8 cellular contexts compared by ENCODE assay signal in genomic region chr12:56127485-56127887, GRCh38. TPM values are rescaled to one million over a fixed set of nuclear protein-coding genes. Genes with fewer than 3 reads are reported as not detected.
DNase-seq lines count a peak whose midpoint lies in the region; TF ChIP-seq lines count a peak whose summit lies in the region.

No MANE protein-coding gene starts in this region.

- H4K20me1 ChIP-seq in PC-9 (ENCODE audit: insufficient read depth): no peaks in the 10 kb centered on the region

- peaks cover 6% of the 10 kb centered on the region; the same call in 1 of the 2 replicates for H3K79me2 ChIP-seq in PC-9 (ENCODE audit: low read depth)

- peak overlapping the region; percentile 47 for H3K4me3 ChIP-seq in CD8-positive, alpha-beta memory T cell (ENCODE audit: low read length)
- peak overlapping the region; percentile 51; the same call in 1 of the 2 replicates for H3K4me3 ChIP-seq in PC-9
- peak overlapping the region; percentile 24 for H3K4me3 ChIP-seq in ovary

- 0 to 1% (median 1%) methylated on average over 8 of the region's 8 CpGs for WGBS in ovary, 3 donors

- peaks cover 60 to 69% (median 66%) of the 10 kb centered on the region in 3 donors for H3K4me1 Mint-ChIP-seq in CD8-positive, alpha-beta memory T cell
- peaks cover 65% of the 10 kb centered on the region for H3K4me1 Mint-ChIP-seq in endothelial cell (ENCODE audit: unreplicated experiment)

- CTCF ChIA-PET in CD8-positive, alpha-beta memory T cell (lab: Charles Lee): interaction anchor here (0.8 to 8.6 kb wide), 16 partner anchors 8 to 501 kb away, joined by 3 to 121 read pairs (median 5); partner anchors contain the start of genes CD63, COQ10A, MYL6 and MYL6B
- CTCF ChIA-PET in PC-9 (lab: Charles Lee): interaction anchor here (0.5 to 1.3 kb wide), 6 partner anchors 8 to 509 kb away, joined by 3 to 17 read pairs (median 4); partner anchors contain the start of genes RNF41 and SMARCC2

- H3K27ac Mint-ChIP-seq in CD8-positive, alpha-beta memory T cell: peak overlapping the region; percentile 90 to 99 (median 95)
- H3K27ac Mint-ChIP-seq in endothelial cell (ENCODE audit: unreplicated experiment): peak overlapping the region; percentile 95

- no peaks in the 10 kb centered on the region for H3K9me3 Mint-ChIP-seq in CD8-positive, alpha-beta memory T cell
- no peaks in the 10 kb centered on the region for H3K9me3 Mint-ChIP-seq in endothelial cell (ENCODE audit: unreplicated experiment)

- TF ChIP-seq EP300 in ovary (IDR thresholded peaks at IDR 0.05): no peak

- peak; percentile 58 for TF ChIP-seq POLR2A in ovary (IDR thresholded peaks at IDR 0.05)

- H3K9me2 ChIP-seq in PC-9 (ENCODE audit: insufficient read depth): no peaks in the 10 kb centered on the region

- no peaks in the 10 kb centered on the region for H3K27me3 ChIP-seq in CD8-positive, alpha-beta memory T cell (ENCODE audit: insufficient read depth, low read length, poor library complexity, severe bottlenecking)
- H3K27me3 ChIP-seq in PC-9 (ENCODE audit: insufficient read depth, low read depth) (no peaks in the 10 kb centered on the region), ovary (no peaks in the 10 kb centered on the region)

- H3K27ac ChIP-seq in CD8-positive, alpha-beta memory T cell (ENCODE audit: low read depth, low read length): peak overlapping the region; percentile 73
- H3K27ac ChIP-seq in PC-9: peak overlapping the region; percentile 46; the same call in 1 of the 2 replicates
- H3K27ac ChIP-seq in ovary: peak overlapping the region; percentile 68 to 70

- peak overlapping the region; percentile 86 to 99 (median 98) for H3K4me3 Mint-ChIP-seq in CD8-positive, alpha-beta memory T cell
- H3K4me3 Mint-ChIP-seq in endothelial cell (ENCODE audit: unreplicated experiment): peak overlapping the region; percentile 98

- POLR2A ChIA-PET in CD8-positive, alpha-beta memory T cell (lab: Charles Lee): interaction anchor here (0.5 to 4.5 kb wide), 16 partner anchors 10 to 309 kb away, joined by 3 to 58 read pairs (median 6); partner anchors contain the start of genes IL23A, MYL6, MYL6B and ORMDL2
- POLR2A ChIA-PET in PC-9 (lab: Charles Lee; ENCODE audit: unreplicated experiment): interaction anchor here (0.6 to 1.3 kb wide), 9 partner anchors 16 to 534 kb away, joined by 3 to 13 read pairs (median 4); partner anchors contain the start of genes MYL6, RAB5B, RNF41 and SMARCC2

- H2AFZ ChIP-seq in PC-9: peak overlapping the region; percentile 50; the same call in 1 of the 2 replicates

- intact Hi-C loops in PC-9 (cut with micrococcal nuclease; ENCODE audit: unreplicated experiment): no loop called here
- intact Hi-C loops in ovary (cut with DNase I): loop anchor here in 3 of 4 donors (2.0 to 10.0 kb wide), 3 partner anchors 31 to 337 kb away; partner anchors contain the start of genes NABP2 (in 2 of the 3), RNF41 (in 2 of the 3), SPRYD4 (in 2 of the 3) and MYL6 (in 1 of the 3)

- H3K27me3 Mint-ChIP-seq in CD8-positive, alpha-beta memory T cell: peaks cover 0 to 2% of the 10 kb centered on the region in 2 donors
- H3K27me3 Mint-ChIP-seq in endothelial cell (ENCODE audit: unreplicated experiment): peaks cover 25% of the 10 kb centered on the region

- peaks cover 50% of the 10 kb centered on the region for H3K4me1 ChIP-seq in CD8-positive, alpha-beta memory T cell (ENCODE audit: insufficient read depth, low read length)
- H3K4me1 ChIP-seq in PC-9 (replicated peaks; ENCODE audit: insufficient read depth) (peaks cover 31% of the 10 kb centered on the region), ovary (ENCODE audit: insufficient read depth) (peaks cover 9% of the 10 kb centered on the region)

- peaks cover 24% of the 10 kb centered on the region for H3K36me3 ChIP-seq in CD8-positive, alpha-beta memory T cell (ENCODE audit: insufficient read depth, low read length)
- H3K36me3 ChIP-seq in PC-9 (ENCODE audit: low read depth) (peaks cover 7% of the 10 kb centered on the region; the same call in 1 of the 2 replicates), ovary (no peaks in the 10 kb centered on the region)

- TF ChIP-seq CTCF in PC-9 (conservative IDR thresholded peaks at IDR 0.05): no peak
- TF ChIP-seq CTCF in endothelial cell (IDR thresholded peaks at IDR 0.05; ENCODE audit: unreplicated experiment): no peak
- TF ChIP-seq CTCF in ovary (IDR thresholded peaks at IDR 0.05): peak in 2 of 3 donors; percentile 12 to 20

- TSS peak; percentile 97 for BruUV-seq in PC-9 (replicated peaks; lab: Mats Ljungman, UMichigan)

- H3K36me3 Mint-ChIP-seq in CD8-positive, alpha-beta memory T cell: peaks cover 20 to 43% (median 27%) of the 10 kb centered on the region in 3 donors
- peaks cover 37% of the 10 kb centered on the region for H3K36me3 Mint-ChIP-seq in endothelial cell (ENCODE audit: low read depth, unreplicated experiment)

- H3K4me2 ChIP-seq in PC-9: peak overlapping the region; percentile 85

- no peak for DNase-seq in CD8-positive, alpha-beta memory T cell
- no peak for DNase-seq in PC-9
- DNase-seq in endothelial cell (ENCODE audit: low spot score): no peak
- no peak for DNase-seq in ovary
- DNase-seq in NCI-H748 (lab: John Stamatoyannopoulos, UW; ENCODE audit: unreplicated experiment): no peak
- DNase-seq in kidney tubule cell (ENCODE audit: low spot score): no peak
- no peak for DNase-seq in NCI-H1092 treated with DMSO at 0.1 percent for 48 hours (lab: John Stamatoyannopoulos, UW)
- DNase-seq in AML-193 (lab: John Stamatoyannopoulos, UW): no peak

- no peaks in the 10 kb centered on the region for H3K9me3 ChIP-seq in CD8-positive, alpha-beta memory T cell (ENCODE audit: low read length)
- H3K9me3 ChIP-seq in PC-9 (ENCODE audit: insufficient read depth, low read depth) (no peaks in the 10 kb centered on the region), ovary (no peaks in the 10 kb centered on the region)

- peaks cover 22% of the 10 kb centered on the region for H3F3A ChIP-seq in PC-9 (ENCODE audit: insufficient read depth, low read depth)

RNA-seq across cellular contexts. Expression of gene ESYT1, which starts 0.6 kb away (rescaled TPM):
- 100 to 1,000 TPM; 185 to 191 TPM for total RNA-seq in CD8-positive, alpha-beta memory T cell
- 374 TPM for polyA plus RNA-seq in CD8-positive, alpha-beta memory T cell
- total RNA-seq in PC-9 (2021): 46.1 and 52.2 TPM in 2 replicates
- 302 TPM for total RNA-seq in endothelial cell (ENCODE audit: unreplicated experiment)
- 100 to 1,000 TPM in 3 of 7 donors, 10 to 100 TPM in 4; 80.3 to 139 (median 97.3) TPM for total RNA-seq in ovary
- polyA plus RNA-seq in ovary: 100 to 1,000 TPM in 1 of 2 donors, 10 to 100 TPM in 1; 62.3 to 102 TPM

RNA-seq across cellular contexts. Expression of gene ZC3H10, which starts 9.4 kb away (rescaled TPM):
- 1 to 10 TPM; 8.1 to 9.0 TPM for total RNA-seq in CD8-positive, alpha-beta memory T cell
- polyA plus RNA-seq in CD8-positive, alpha-beta memory T cell: 3.2 TPM
- total RNA-seq in PC-9 (2021) (4.4 and 6.5 TPM in 2 replicates), endothelial cell (ENCODE audit: unreplicated experiment) (10.4 TPM), ovary (10 to 100 TPM in 4 of 7 donors, 1 to 10 TPM in 3; 1.8 to 14.7 (median 10.7) TPM)
- polyA plus RNA-seq in ovary: 1 to 10 TPM; 4.4 to 5.2 TPM

RNA-seq across cellular contexts. Expression of gene RPL41, which starts 11.1 kb away (rescaled TPM):
- total RNA-seq in CD8-positive, alpha-beta memory T cell: 1,000 to 10,000 TPM; 5,711 to 5,990 TPM
- polyA plus RNA-seq in CD8-positive, alpha-beta memory T cell: 7,268 TPM
- total RNA-seq in PC-9 (2021) (3,423 and 4,460 TPM in 2 replicates), endothelial cell (ENCODE audit: unreplicated experiment) (3,242 TPM), ovary (1,000 to 10,000 TPM; 6,021 to 8,245 (median 6,510) TPM)
- over 10,000 TPM; 11,306 to 11,451 TPM for polyA plus RNA-seq in ovary

RNA-seq across cellular contexts. Expression of gene PA2G4, which starts 23.1 kb away (rescaled TPM):
- total RNA-seq in CD8-positive, alpha-beta memory T cell: 100 to 1,000 TPM; 468 to 504 TPM
- 249 TPM for polyA plus RNA-seq in CD8-positive, alpha-beta memory T cell
- total RNA-seq in PC-9 (2021) (120 and 159 TPM in 2 replicates), endothelial cell (ENCODE audit: unreplicated experiment) (84.3 TPM), ovary (10 to 100 TPM; 65.6 to 86.2 (median 77.0) TPM)
- 100 to 1,000 TPM in 1 of 2 donors, 10 to 100 TPM in 1; 86.5 to 219 TPM for polyA plus RNA-seq in ovary

RNA-seq across cellular contexts. Expression of gene MYL6B, which starts 24.9 kb away (rescaled TPM):
- total RNA-seq in CD8-positive, alpha-beta memory T cell: 10 to 100 TPM; 68.6 to 70.0 TPM
- 6.2 TPM for polyA plus RNA-seq in CD8-positive, alpha-beta memory T cell
- total RNA-seq in PC-9 (2021) (120 and 121 TPM in 2 replicates), endothelial cell (ENCODE audit: unreplicated experiment) (170 TPM), ovary (10 to 100 TPM; 65.9 to 99.2 (median 73.4) TPM)
- polyA plus RNA-seq in ovary: 10 to 100 TPM; 32.8 to 77.3 TPM

Comparison
In these comparisons a context has a peak if more than half of its experiments do, and no peak if none do; other contexts are left out.
1. CTCF ChIP-seq: peak in ovary (2 of 3); none in PC-9 (single experiment) and endothelial cell (single experiment).
2. Peak in every context shown above with its lines, with median percentiles within 50 percentile points of each other: H3K27ac ChIP-seq and H3K4me3 ChIP-seq.